In the genomic region with DNA sequence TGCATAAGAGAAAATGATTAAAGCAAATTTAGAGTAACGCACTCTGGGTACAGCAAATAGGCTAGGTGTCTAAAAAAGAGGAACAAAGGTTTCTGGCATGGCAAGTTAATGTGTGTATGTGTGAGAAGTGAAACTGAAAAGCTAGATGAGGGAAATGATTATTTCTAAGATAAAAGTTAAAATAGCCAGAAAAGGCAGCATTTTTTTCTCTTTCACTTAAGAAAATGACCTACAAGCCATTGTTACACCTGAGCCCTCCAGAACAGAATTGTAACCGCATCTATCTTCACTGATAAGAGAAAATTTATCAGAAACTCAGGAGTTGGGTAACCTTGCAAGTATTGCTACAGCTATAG, we compare ENCODE assay signal across 1 cellular context.
TF ChIP-seq lines count a peak whose summit lies in the region.

No MANE protein-coding gene starts in this region.

TF ChIP-seq in GM23338, 12 proteins besides CTCF, POLR2A, EP300 and RAD21 (continued from another document):
- TF ChIP-seq EZH2 (IDR thresholded peaks at IDR 0.05; ENCODE audit: low read depth, unreplicated experiment): no peak
- TF ChIP-seq STAT1 (IDR thresholded peaks at IDR 0.05; ENCODE audit: unreplicated experiment): no peak
- TF ChIP-seq NANOG (IDR thresholded peaks at IDR 0.05; ENCODE audit: borderline replicate concordance): no peak
- TF ChIP-seq EZH2phosphoT487 (IDR thresholded peaks at IDR 0.05; ENCODE audit: unreplicated experiment): no peak
